17 cellular contexts compared by ENCODE assay signal in genomic region chr14:59107819-59108218, GRCh38.
DNase-seq lines count a peak whose midpoint lies in the region; ATAC-seq, FAIRE-seq and TF ChIP-seq lines count a peak whose summit lies in the region.
"Had no signal": no experiment of that assay in that cellular context is flagged by ENCODE, and none has a peak within 500 bp of the region (broad histone marks: within the 10 kb centered on the region; RNA-seq: fewer than 3 reads in every experiment).

No MANE protein-coding gene starts in this region.

- H3K9me3 ChIP-seq in K562 (replicated peaks; ENCODE audit: control insufficient read depth, insufficient read depth, low read depth, low read length): no peaks in the 10 kb centered on the region
- no peaks in the 10 kb centered on the region for H3K9me3 ChIP-seq in aorta (ENCODE audit: control insufficient read depth, low read length)
- no peaks in the 10 kb centered on the region for H3K9me3 ChIP-seq in lower lobe of right lung
- no peaks in the 10 kb centered on the region for H3K9me3 ChIP-seq in PC-3 (ENCODE audit: low read length)
- H3K9me3 ChIP-seq: HAP-1, pancreas, tibial artery had no signal

- H3K4me3 ChIP-seq in K562 (no peak overlapping the region), aorta (ENCODE audit: low read length in 2 of 2) (no peak overlapping the region), lower lobe of right lung (no peak overlapping the region), PC-3 (ENCODE audit: low read length) (no peak overlapping the region)
- H3K4me3 ChIP-seq: HAP-1, pancreas, smooth muscle cell, tibial artery had no signal

- DNase-seq in DMS79 treated with DMSO at 0.1 percent for 48 hours (lab: John Stamatoyannopoulos, UW) (peak; percentile 54), NCI-H2107 (lab: John Stamatoyannopoulos, UW) (peak; percentile 91), K562 (ENCODE audit: extremely low read depth in 1 of 4, low spot score in 3 of 4) (no peak), GM20000 (ENCODE audit: low spot score) (no peak), aorta (no peak), lower lobe of right lung (no peak), PC-3 (no peak)
- DNase-seq: activated CD4-positive, alpha-beta memory T cell treated with anti-CD3 and anti-CD28 coated beads, Interleukin-2, amount 10 ng/mL, durations not matched to agents 7 days and 5 days; central memory CD4-positive, alpha-beta T cell; effector memory CD8-positive, alpha-beta T cell; left cardiac atrium; pancreas; tibial artery had no signal

- no peak for TF ChIP-seq POLR2A in K562 (conservative IDR thresholded peaks at IDR 0.05)

- ATAC-seq in HG02759 (IDR thresholded peaks at IDR 0.05; ENCODE audit: unreplicated experiment) (peak; percentile 64), K562 (no peak), aorta (ENCODE audit: low FRiP score) (no peak), lower lobe of right lung (no peak), PC-3 (no peak)
- ATAC-seq: effector memory CD8-positive, alpha-beta T cell; left cardiac atrium; Panc1; pancreas had no signal

- POLR2A ChIA-PET in K562 (lab: Yijun Ruan, JAX): no interaction called here
- POLR2A ChIA-PET in PC-3 (lab: Charles Lee; ENCODE audit: unreplicated experiment): no interaction called here

- no peak overlapping the region for H3K4me2 ChIP-seq in K562 (ENCODE audit: insufficient read depth, low read length)
- H3K4me2 ChIP-seq in PC-3 (ENCODE audit: low read length): no peak overlapping the region
- H3K4me2 ChIP-seq: smooth muscle cell had no signal

- in situ Hi-C loops in K562 (cut with MboI): no loop called here

- no TSS peak for BruUV-seq in K562 (replicated peaks; lab: Mats Ljungman, UMichigan)
- BruUV-seq in PC-3 (replicated peaks; lab: Mats Ljungman, UMichigan): no TSS peak

- no peaks in the 10 kb centered on the region for H3K9me2 ChIP-seq in PC-3 (replicated peaks; ENCODE audit: low read length)

- H3K79me2 ChIP-seq in K562 (ENCODE audit: control insufficient read depth, insufficient read depth, low read length): no peaks in the 10 kb centered on the region
- H3K79me2 ChIP-seq in PC-3 (ENCODE audit: low read length): no peaks in the 10 kb centered on the region

- no peak for TF ChIP-seq EP300 in K562 (IDR thresholded peaks at IDR 0.05; ENCODE audit: low read length)

- 0% methylated on average over 2 of the region's 2 CpGs for WGBS in K562 (ENCODE audit: insufficient coverage, low coverage, missing lambda C conversion rate)
- 54 to 75% methylated on average over 2 of the region's 2 CpGs for WGBS in aorta, 2 donors

- CTCF ChIA-PET in K562 (lab: Yijun Ruan, JAX; ENCODE audit: low intra/inter-chr PET ratio): no interaction called here
- CTCF ChIA-PET in PC-3 (lab: Charles Lee): no interaction called here

- H3F3A ChIP-seq in PC-3 (ENCODE audit: low read length, unreplicated experiment): no peaks in the 10 kb centered on the region

- TF ChIP-seq CTCF in K562 (IDR thresholded peaks at IDR 0.05 in 2 of 3, conservative IDR thresholded peaks at IDR 0.05 in 1 of 3; ENCODE audit: insufficient read depth in 2 of 3, low read depth in 1 of 3, low read length in 3 of 3): no peak
- TF ChIP-seq CTCF in GM20000 (IDR thresholded peaks at IDR 0.05; ENCODE audit: extremely low read depth, missing control alignments): no peak
- no peak for TF ChIP-seq CTCF in lower lobe of right lung (IDR thresholded peaks at IDR 0.05)
- TF ChIP-seq CTCF in PC-3 (conservative IDR thresholded peaks at IDR 0.05; ENCODE audit: low read depth, low read length): no peak

- H3K36me3 ChIP-seq in K562 (ENCODE audit: control insufficient read depth, insufficient read depth, low read length) (no peaks in the 10 kb centered on the region), aorta (ENCODE audit: control insufficient read depth in 1 of 2, insufficient read depth in 2 of 2, low read length in 1 of 2) (no peaks in the 10 kb centered on the region), lower lobe of right lung (no peaks in the 10 kb centered on the region), PC-3 (ENCODE audit: low read depth, low read length) (no peaks in the 10 kb centered on the region)
- H3K36me3 ChIP-seq: HAP-1, pancreas, tibial artery had no signal

- no peaks in the 10 kb centered on the region for H4K20me1 ChIP-seq in K562 (replicated peaks; ENCODE audit: control insufficient read depth, insufficient read depth, low read length)
- no peaks in the 10 kb centered on the region for H4K20me1 ChIP-seq in PC-3 (ENCODE audit: low read length)

- intact Hi-C loops in K562 (cut with micrococcal nuclease) (no loop called here), aorta (cut with DNase I) (no loop called here), lower lobe of right lung (cut with DNase I) (no loop called here), PC-3 (cut with micrococcal nuclease) (no loop called here)

- no peak overlapping the region for H3K27ac ChIP-seq in K562 (ENCODE audit: extremely low read depth, low read depth, low read length)
- H3K27ac ChIP-seq in aorta (ENCODE audit: low read depth in 1 of 2, low read length in 2 of 2): no peak overlapping the region
- H3K27ac ChIP-seq in lower lobe of right lung: no peak overlapping the region
- H3K27ac ChIP-seq in PC-3 (ENCODE audit: low read length): no peak overlapping the region
- H3K27ac ChIP-seq: pancreas, tibial artery had no signal

- no peak for TF ChIP-seq RAD21 in K562 (CRISPR knock-in tag; conservative IDR thresholded peaks at IDR 0.05 in 1 of 2, IDR thresholded peaks at IDR 0.05 in 1 of 2)

- no peak overlapping the region for H3K9ac ChIP-seq in K562 (ENCODE audit: insufficient read depth in 1 of 2, low read depth in 2 of 2, low read length in 2 of 2)
- H3K9ac ChIP-seq in PC-3 (ENCODE audit: low read length): no peak overlapping the region

- H3K4me1 ChIP-seq in K562 (replicated peaks in 1 of 2; ENCODE audit: control insufficient read depth in 2 of 2, insufficient read depth in 2 of 2, low read length in 2 of 2): no peaks in the 10 kb centered on the region
- peaks cover 0 to under 1% of the 10 kb centered on the region in 2 donors for H3K4me1 ChIP-seq in aorta (ENCODE audit: control insufficient read depth in 1 of 2, insufficient read depth in 2 of 2, low read length in 2 of 2)
- H3K4me1 ChIP-seq in lower lobe of right lung: no peaks in the 10 kb centered on the region
- H3K4me1 ChIP-seq in PC-3 (ENCODE audit: insufficient read depth, low read length): no peaks in the 10 kb centered on the region
- H3K4me1 ChIP-seq: HAP-1, pancreas, tibial artery had no signal

- H3K9me1 ChIP-seq in K562 (ENCODE audit: control insufficient read depth, insufficient read depth, low read length): no peaks in the 10 kb centered on the region

- H2AFZ ChIP-seq in K562 (ENCODE audit: low read depth, low read length): no peak overlapping the region
- no peak overlapping the region for H2AFZ ChIP-seq in PC-3 (ENCODE audit: low read length)

- no peaks in the 10 kb centered on the region for H3K27me3 ChIP-seq in K562 (ENCODE audit: control insufficient read depth in 2 of 2, insufficient read depth in 2 of 2, low read length in 2 of 2)
- no peaks in the 10 kb centered on the region for H3K27me3 ChIP-seq in aorta (ENCODE audit: control insufficient read depth in 1 of 2, insufficient read depth in 2 of 2, low read length in 1 of 2)
- H3K27me3 ChIP-seq in lower lobe of right lung (ENCODE audit: low read depth): no peaks in the 10 kb centered on the region
- peaks cover 25% of the 10 kb centered on the region for H3K27me3 ChIP-seq in PC-3 (ENCODE audit: low read length)
- H3K27me3 ChIP-seq: tibial artery had no signal

- FAIRE-seq in K562 (lab: Jason Lieb, UNC): no peak
- FAIRE-seq: pancreas had no signal

TF ChIP-seq in K562, 482 proteins besides CTCF, POLR2A, EP300 and RAD21:
- TF ChIP-seq GABPB2 (CRISPR knock-in tag; conservative IDR thresholded peaks at IDR 0.05): no peak
- TF ChIP-seq NFIC (IDR thresholded peaks at IDR 0.05): 0 out of 2 replicates have a peak, but pooled peaks have one; percentile 22

Comparison
In these comparisons a context has a peak if more than half of its experiments do, and no peak if none do; other contexts are left out.
1. DNase-seq: peak in DMS79 treated with DMSO at 0.1 percent for 48 hours (single experiment) and NCI-H2107 (single experiment); none in K562 (0 of 4), GM20000 (single experiment), aorta (0 of 2), lower lobe of right lung (single experiment) and PC-3 (single experiment).